In the genomic region with DNA sequence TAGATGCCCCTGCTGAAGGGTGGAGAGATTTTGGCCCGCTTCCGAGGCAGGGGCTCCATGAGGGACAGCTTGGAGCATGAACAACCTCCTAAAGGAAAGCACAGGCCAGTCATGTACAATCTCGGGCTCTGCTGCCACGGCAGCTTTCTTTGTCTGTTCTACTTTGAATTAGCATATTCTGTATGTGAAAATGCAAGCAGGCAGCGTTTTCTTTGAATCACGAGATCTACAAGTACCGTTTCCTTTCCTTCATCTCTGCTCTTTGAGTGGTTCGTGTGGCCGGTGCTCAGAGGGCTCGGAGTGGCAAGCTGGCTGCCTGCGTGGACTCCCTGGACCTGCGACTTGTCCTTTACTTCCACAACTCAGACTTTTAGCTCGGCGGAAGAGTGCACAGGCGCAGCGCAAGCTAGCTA, we compare ENCODE assay signal across 23 cellular contexts. TPM values are rescaled to one million over a fixed set of nuclear protein-coding genes. Genes with fewer than 3 reads are reported as not detected.
A peak's percentile ranks its signal among the peaks of the same experiment; 100 is the strongest.
DNase-seq lines count a peak whose midpoint lies in the region; ATAC-seq, FAIRE-seq and TF ChIP-seq lines count a peak whose summit lies in the region.
"Had no signal": no experiment of that assay in that cellular context is flagged by ENCODE, and none has a peak within 500 bp of the region (broad histone marks: within the 10 kb centered on the region; RNA-seq: fewer than 3 reads in every experiment).

No MANE protein-coding gene starts in this region.

- peaks cover 91% of the 10 kb centered on the region for H3K79me2 ChIP-seq in astrocyte (ENCODE audit: insufficient read depth, low read length)

- H3K27ac Mint-ChIP-seq in astrocyte (ENCODE audit: unreplicated experiment) (no peak overlapping the region), nephron progenitor cell (no peak overlapping the region)
- H3K27ac Mint-ChIP-seq: activated naive CD8-positive, alpha-beta T cell treated with anti-CD3 and anti-CD28 coated beads, Interleukin-2, amount 50 U/mL, for 24 hours; stimulated activated naive B cell treated with anti-CD40 and anti-IgM and Interleukin-4, amounts not matched to agents 10 μg/mL and 1 μg/mL and 100 μg/mL, for 72 hours had no signal

- H3K27me3 ChIP-seq in H7 (ENCODE audit: control insufficient read depth, insufficient read depth, low read length) (peaks cover 13% of the 10 kb centered on the region), astrocyte (ENCODE audit: insufficient read depth, low read length) (no peaks in the 10 kb centered on the region), thoracic aorta (replicated peaks; ENCODE audit: insufficient read depth) (no peaks in the 10 kb centered on the region)
- H3K27me3 ChIP-seq: cardiac muscle cell, right lobe of liver had no signal

- H3K4me3 ChIP-seq in H7 (ENCODE audit: insufficient read depth, low read depth, low read length) (no peak overlapping the region), astrocyte (ENCODE audit: insufficient read depth, low read depth, low read length) (no peak overlapping the region), thoracic aorta (peak overlapping the region; percentile 7)
- H3K4me3 ChIP-seq: BLaER1 treated with 17β-estradiol and CSF1 and Interleukin-3, amounts not matched to agents 10 nM and 100 nM; cardiac muscle cell; GM12878; left ventricle myocardium inferior; right lobe of liver had no signal

- no peak overlapping the region for H3K4me3 Mint-ChIP-seq in astrocyte (ENCODE audit: unreplicated experiment)
- H3K4me3 Mint-ChIP-seq in nephron progenitor cell, result no peak overlapping the region
- H3K4me3 Mint-ChIP-seq: activated naive CD8-positive, alpha-beta T cell treated with anti-CD3 and anti-CD28 coated beads, Interleukin-2, amount 50 U/mL, for 24 hours; stimulated activated naive B cell treated with anti-CD40 and anti-IgM and Interleukin-4, amounts not matched to agents 10 μg/mL and 1 μg/mL and 100 μg/mL, for 72 hours had no signal

- H3K4me1 ChIP-seq in astrocyte (ENCODE audit: insufficient read depth, low read length) (peaks cover 9% of the 10 kb centered on the region), thoracic aorta (ENCODE audit: control insufficient read depth in 1 of 2, low read depth in 2 of 2) (peaks cover 3 to 7% of the 10 kb centered on the region in 2 donors)
- H3K4me1 ChIP-seq: left ventricle myocardium inferior, right lobe of liver had no signal

- no peak for FAIRE-seq in astrocyte (lab: Jason Lieb, UNC)
- FAIRE-seq: GM12878 had no signal

- H3K9me3 ChIP-seq in astrocyte (ENCODE audit: insufficient read depth, low read depth, low read length) (no peaks in the 10 kb centered on the region), thoracic aorta (no peaks in the 10 kb centered on the region)
- H3K9me3 ChIP-seq: left ventricle myocardium inferior, right lobe of liver had no signal

- H4K20me1 ChIP-seq in astrocyte (ENCODE audit: insufficient read depth, low read length), result peaks cover 35% of the 10 kb centered on the region

- peak overlapping the region; percentile 33 for H3K9ac ChIP-seq in astrocyte (ENCODE audit: low read length)
- H3K9ac ChIP-seq: BLaER1 treated with 17β-estradiol and CSF1 and Interleukin-3, amounts not matched to agents 10 nM and 100 nM had no signal

- H3K9me3 Mint-ChIP-seq in astrocyte (ENCODE audit: unreplicated experiment), result peaks cover 14% of the 10 kb centered on the region
- peaks cover 19% of the 10 kb centered on the region for H3K9me3 Mint-ChIP-seq in nephron progenitor cell
- H3K9me3 Mint-ChIP-seq: activated naive CD8-positive, alpha-beta T cell treated with anti-CD3 and anti-CD28 coated beads, Interleukin-2, amount 50 U/mL, for 24 hours; stimulated activated naive B cell treated with anti-CD40 and anti-IgM and Interleukin-4, amounts not matched to agents 10 μg/mL and 1 μg/mL and 100 μg/mL, for 72 hours had no signal

- peak overlapping the region; percentile 49 for H2AFZ ChIP-seq in astrocyte (ENCODE audit: low read depth, low read length)

- no peaks in the 10 kb centered on the region for H3K36me3 ChIP-seq in H7 (replicated peaks; ENCODE audit: control insufficient read depth, insufficient read depth, low read length)
- peaks cover 7% of the 10 kb centered on the region for H3K36me3 ChIP-seq in astrocyte (ENCODE audit: insufficient read depth, low read length)
- no peaks in the 10 kb centered on the region for H3K36me3 ChIP-seq in thoracic aorta
- H3K36me3 ChIP-seq: BLaER1 treated with 17β-estradiol and CSF1 and Interleukin-3, amounts not matched to agents 10 nM and 100 nM; cardiac muscle cell; left ventricle myocardium inferior; right lobe of liver had no signal

- H3K4me1 Mint-ChIP-seq in astrocyte (ENCODE audit: low read depth, unreplicated experiment) (no peaks in the 10 kb centered on the region), nephron progenitor cell (peaks cover 67% of the 10 kb centered on the region)
- H3K4me1 Mint-ChIP-seq: activated naive CD8-positive, alpha-beta T cell treated with anti-CD3 and anti-CD28 coated beads, Interleukin-2, amount 50 U/mL, for 24 hours; stimulated activated naive B cell treated with anti-CD40 and anti-IgM and Interleukin-4, amounts not matched to agents 10 μg/mL and 1 μg/mL and 100 μg/mL, for 72 hours had no signal

- TF ChIP-seq CTCF in astrocyte (IDR thresholded peaks at IDR 0.05; ENCODE audit: insufficient read depth, low read depth, low read length) (no peak), thoracic aorta (IDR thresholded peaks at IDR 0.05) (no peak), nephron progenitor cell (IDR thresholded peaks at IDR 0.05) (no peak)

- no peak overlapping the region for H3K27ac ChIP-seq in astrocyte (ENCODE audit: low read depth, low read length)
- no peak overlapping the region for H3K27ac ChIP-seq in thoracic aorta
- H3K27ac ChIP-seq: BLaER1 treated with 17β-estradiol and CSF1 and Interleukin-3, amounts not matched to agents 10 nM and 100 nM; cardiac muscle cell; left ventricle myocardium inferior; right lobe of liver had no signal

- ATAC-seq in thoracic aorta (ENCODE audit: insufficient number of reproducible peaks, low FRiP score, low read depth), result no peak
- ATAC-seq: activated naive CD8-positive, alpha-beta T cell treated with anti-CD3 and anti-CD28 coated beads, Interleukin-2, amount 50 U/mL, for 24 hours; GM12878; right lobe of liver; stimulated activated naive B cell treated with anti-CD40 and anti-IgM and Interleukin-4, amounts not matched to agents 10 μg/mL and 1 μg/mL and 100 μg/mL, for 72 hours had no signal

- DNase-seq in H7 (peak; percentile 18), astrocyte (ENCODE audit: low read depth) (no peak), islet precursor cell (peak; percentile 44), thoracic aorta (ENCODE audit: low spot score) (no peak), nephron progenitor cell (no peak), NCI-H748 treated with DMSO at 0.1 percent for 48 hours (lab: John Stamatoyannopoulos, UW) (no peak), NCI-H2029 treated with DMSO at 0.1 percent for 48 hours (lab: John Stamatoyannopoulos, UW) (no peak)
- DNase-seq: activated CD4-positive, alpha-beta T cell treated with anti-CD3 and anti-CD28 coated beads for 48 hours; activated effector memory CD4-positive, alpha-beta T cell treated with Interleukin-2 at 50 U/mL for 16 hours; activated naive CD8-positive, alpha-beta T cell treated with anti-CD3 and anti-CD28 coated beads, Interleukin-2, amount 50 U/mL, for 24 hours; erythroblast; left ventricle myocardium inferior; NCI-H1092; NCI-H2081; NCI-H510A; right lobe of liver; Right ventricle myocardium superior; stimulated activated naive B cell treated with anti-CD40 and anti-IgM and Interleukin-4, amounts not matched to agents 10 μg/mL and 1 μg/mL and 100 μg/mL, for 72 hours; T-helper 1 cell; trophoblast cell had no signal

- H3K36me3 Mint-ChIP-seq in astrocyte (ENCODE audit: low read depth, unreplicated experiment), result peaks cover 4% of the 10 kb centered on the region
- H3K36me3 Mint-ChIP-seq in nephron progenitor cell (ENCODE audit: low read depth), result peaks cover 30% of the 10 kb centered on the region
- H3K36me3 Mint-ChIP-seq: stimulated activated naive B cell treated with anti-CD40 and anti-IgM and Interleukin-4, amounts not matched to agents 10 μg/mL and 1 μg/mL and 100 μg/mL, for 72 hours had no signal

- peak overlapping the region; percentile 67 for H3K4me2 ChIP-seq in astrocyte (ENCODE audit: low read length)

- peaks cover 50% of the 10 kb centered on the region for H3K27me3 Mint-ChIP-seq in astrocyte (ENCODE audit: low read depth, unreplicated experiment)
- H3K27me3 Mint-ChIP-seq in nephron progenitor cell (ENCODE audit: low read depth, poor library complexity), result peaks cover 55% of the 10 kb centered on the region

RNA-seq across cellular contexts. Expression of gene TWIST2, which starts 6.8 kb away (rescaled TPM):
- total RNA-seq in H7 (2014; rRNA removed; shearing (Covaris generic)), result 7.1 and 8.1 TPM in 2 replicates
- total RNA-seq in astrocyte (2.5 and 3.2 TPM in 2 replicates), thoracic aorta (10 to 100 TPM; 41.4 to 62.1 TPM)
- total RNA-seq: cardiac muscle cell, GM12878 had no signal

Comparison
In these comparisons a context has a peak if more than half of its experiments do, and no peak if none do; other contexts are left out.
1. DNase-seq: peak in H7 (single experiment) and islet precursor cell (single experiment); none in astrocyte (single experiment), thoracic aorta (single experiment), nephron progenitor cell (single experiment), NCI-H748 treated with DMSO at 0.1 percent for 48 hours (single experiment) and NCI-H2029 treated with DMSO at 0.1 percent for 48 hours (single experiment).